Comparison of ENCODE assay signal across 1 cellular context in genomic region chr7:29247232-29247961, GRCh38.
TF ChIP-seq lines count a peak whose summit lies in the region.

No MANE protein-coding gene starts in this region.

TF ChIP-seq in K562, 482 proteins besides CTCF, POLR2A, EP300 and RAD21 (continued from another document):
- no peak for TF ChIP-seq CBX3 (IDR thresholded peaks at IDR 0.05; ENCODE audit: borderline replicate concordance in 1 of 2, low read length in 2 of 2)
- peak; percentile 83 for TF ChIP-seq MAFG (tag; conservative IDR thresholded peaks at IDR 0.05)
- TF ChIP-seq MAFF (IDR thresholded peaks at IDR 0.05; ENCODE audit: low read length): peak; percentile 82
- TF ChIP-seq ZNF316 (IDR thresholded peaks at IDR 0.05): peak; percentile 89
- peak; percentile 85 for TF ChIP-seq C11orf30 (IDR thresholded peaks at IDR 0.05; ENCODE audit: low read depth)
